1 cellular context compared by ENCODE assay signal in genomic region chr2:10971855-10972348, GRCh38.
TF ChIP-seq lines count a peak whose summit lies in the region.

No MANE protein-coding gene starts in this region.

TF ChIP-seq in HepG2, 621 proteins besides CTCF, POLR2A, EP300 and RAD21 (continued from another document):
- TF ChIP-seq HMGXB4 (CRISPR knock-in tag; IDR thresholded peaks at IDR 0.05; ENCODE audit: borderline replicate concordance in 1 of 2, low read depth in 1 of 2): no peak
- no peak for TF ChIP-seq EEA1 (CRISPR knock-in tag; IDR thresholded peaks at IDR 0.05; ENCODE audit: borderline replicate concordance)
